ENCODE assay signal across 1 cellular context in the genomic region with DNA sequence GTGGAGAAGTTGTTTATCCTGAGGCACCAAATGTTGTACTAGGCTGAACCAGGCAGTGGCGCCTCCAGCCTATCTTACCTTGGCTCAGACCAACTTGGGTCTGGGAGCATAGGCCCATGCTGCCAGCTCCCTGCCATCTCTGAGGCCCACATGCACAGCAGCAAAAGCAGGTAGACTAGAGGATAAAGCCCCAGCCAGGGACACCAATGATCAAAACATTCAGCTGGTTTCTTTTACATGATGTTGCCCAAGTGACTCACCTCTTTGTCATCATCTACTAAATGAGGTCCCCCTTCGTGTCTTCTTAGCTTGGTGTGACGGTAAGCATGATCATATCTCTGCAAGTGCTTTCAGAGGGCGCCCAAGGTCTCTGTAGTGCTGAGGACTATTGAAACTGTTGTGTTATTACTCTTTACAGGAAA.
TF ChIP-seq lines count a peak whose summit lies in the region.

No MANE protein-coding gene starts in this region.

TF ChIP-seq in K562, 482 proteins besides CTCF, POLR2A, EP300 and RAD21 (continued from another document):
- peak; percentile 21; the same call in 1 of the 2 replicates for TF ChIP-seq HDAC2 (IDR thresholded peaks at IDR 0.05)
- peak; percentile 77 for TF ChIP-seq CTBP1 (IDR thresholded peaks at IDR 0.05; ENCODE audit: borderline replicate concordance)
- TF ChIP-seq EZH2 (IDR thresholded peaks at IDR 0.05; ENCODE audit: borderline replicate concordance, low read depth, low read length), result no peak
- TF ChIP-seq, protein P1, sequence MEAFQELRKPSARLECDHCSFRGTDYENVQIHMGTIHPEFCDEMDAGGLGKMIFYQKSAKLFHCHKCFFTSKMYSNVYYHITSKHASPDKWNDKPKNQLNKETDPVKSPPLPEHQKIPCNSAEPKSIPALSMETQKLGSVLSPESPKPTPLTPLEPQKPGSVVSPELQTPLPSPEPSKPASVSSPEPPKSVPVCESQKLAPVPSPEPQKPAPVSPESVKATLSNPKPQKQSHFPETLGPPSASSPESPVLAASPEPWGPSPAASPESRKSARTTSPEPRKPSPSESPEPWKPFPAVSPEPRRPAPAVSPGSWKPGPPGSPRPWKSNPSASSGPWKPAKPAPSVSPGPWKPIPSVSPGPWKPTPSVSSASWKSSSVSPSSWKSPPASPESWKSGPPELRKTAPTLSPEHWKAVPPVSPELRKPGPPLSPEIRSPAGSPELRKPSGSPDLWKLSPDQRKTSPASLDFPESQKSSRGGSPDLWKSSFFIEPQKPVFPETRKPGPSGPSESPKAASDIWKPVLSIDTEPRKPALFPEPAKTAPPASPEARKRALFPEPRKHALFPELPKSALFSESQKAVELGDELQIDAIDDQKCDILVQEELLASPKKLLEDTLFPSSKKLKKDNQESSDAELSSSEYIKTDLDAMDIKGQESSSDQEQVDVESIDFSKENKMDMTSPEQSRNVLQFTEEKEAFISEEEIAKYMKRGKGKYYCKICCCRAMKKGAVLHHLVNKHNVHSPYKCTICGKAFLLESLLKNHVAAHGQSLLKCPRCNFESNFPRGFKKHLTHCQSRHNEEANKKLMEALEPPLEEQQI (IDR thresholded peaks at IDR 0.05), result no peak; the same call in 1 of the 2 replicates
- peak; percentile 91 for TF ChIP-seq JUN (IDR thresholded peaks at IDR 0.05; ENCODE audit: borderline replicate concordance, low read depth, low read length)
- no peak for TF ChIP-seq JUN (CRISPR knock-in tag; IDR thresholded peaks at IDR 0.05; ENCODE audit: borderline replicate concordance)
- TF ChIP-seq ZBTB26 (CRISPR knock-in tag; IDR thresholded peaks at IDR 0.05), result no peak
- peak; percentile 98 for TF ChIP-seq FOSL1 (tag; conservative IDR thresholded peaks at IDR 0.05)
- no peak for TF ChIP-seq ATF1 (CRISPR knock-in tag; IDR thresholded peaks at IDR 0.05)
- peak; percentile 61 for TF ChIP-seq ATF1 (tag; IDR thresholded peaks at IDR 0.05)
- TF ChIP-seq, protein P2, sequence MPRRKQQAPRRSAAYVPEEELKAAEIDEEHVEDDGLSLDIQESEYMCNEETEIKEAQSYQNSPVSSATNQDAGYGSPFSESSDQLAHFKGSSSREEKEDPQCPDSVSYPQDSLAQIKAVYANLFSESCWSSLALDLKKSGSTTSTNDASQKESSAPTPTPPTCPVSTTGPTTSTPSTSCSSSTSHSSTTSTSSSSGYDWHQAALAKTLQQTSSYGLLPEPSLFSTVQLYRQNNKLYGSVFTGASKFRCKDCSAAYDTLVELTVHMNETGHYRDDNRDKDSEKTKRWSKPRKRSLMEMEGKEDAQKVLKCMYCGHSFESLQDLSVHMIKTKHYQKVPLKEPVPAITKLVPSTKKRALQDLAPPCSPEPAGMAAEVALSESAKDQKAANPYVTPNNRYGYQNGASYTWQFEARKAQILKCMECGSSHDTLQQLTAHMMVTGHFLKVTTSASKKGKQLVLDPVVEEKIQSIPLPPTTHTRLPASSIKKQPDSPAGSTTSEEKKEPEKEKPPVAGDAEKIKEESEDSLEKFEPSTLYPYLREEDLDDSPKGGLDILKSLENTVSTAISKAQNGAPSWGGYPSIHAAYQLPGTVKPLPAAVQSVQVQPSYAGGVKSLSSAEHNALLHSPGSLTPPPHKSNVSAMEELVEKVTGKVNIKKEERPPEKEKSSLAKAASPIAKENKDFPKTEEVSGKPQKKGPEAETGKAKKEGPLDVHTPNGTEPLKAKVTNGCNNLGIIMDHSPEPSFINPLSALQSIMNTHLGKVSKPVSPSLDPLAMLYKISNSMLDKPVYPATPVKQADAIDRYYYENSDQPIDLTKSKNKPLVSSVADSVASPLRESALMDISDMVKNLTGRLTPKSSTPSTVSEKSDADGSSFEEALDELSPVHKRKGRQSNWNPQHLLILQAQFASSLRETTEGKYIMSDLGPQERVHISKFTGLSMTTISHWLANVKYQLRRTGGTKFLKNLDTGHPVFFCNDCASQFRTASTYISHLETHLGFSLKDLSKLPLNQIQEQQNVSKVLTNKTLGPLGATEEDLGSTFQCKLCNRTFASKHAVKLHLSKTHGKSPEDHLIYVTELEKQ (CRISPR knock-in tag; IDR thresholded peaks at IDR 0.05), result no peak
- TF ChIP-seq CREM (IDR thresholded peaks at IDR 0.05; ENCODE audit: low read depth), result peak; percentile 84
- peak; percentile 84 for TF ChIP-seq CREB1 (IDR thresholded peaks at IDR 0.05)
- TF ChIP-seq CREB1 (CRISPR knock-in tag; IDR thresholded peaks at IDR 0.05), result peak; percentile 82
- 0 out of 2 replicates have a peak, but pooled peaks have one; percentile 30 for TF ChIP-seq NBN (IDR thresholded peaks at IDR 0.05; ENCODE audit: low read depth)
- TF ChIP-seq CEBPG (CRISPR knock-in tag; IDR thresholded peaks at IDR 0.05), result no peak
- 0 out of 4 replicates have a peak, but pooled peaks of 1 of the 2 experiments have one; percentile 9 for TF ChIP-seq CEBPG (tag; conservative IDR thresholded peaks at IDR 0.05 in 1 of 2, IDR thresholded peaks at IDR 0.05 in 1 of 2)
- no peak for TF ChIP-seq YY1 (IDR thresholded peaks at IDR 0.05; ENCODE audit: borderline replicate concordance in 1 of 3, control insufficient read depth in 1 of 3, extremely low read depth in 1 of 3, insufficient read depth in 3 of 3, insufficient read length in 1 of 3, insufficient replicate concordance in 2 of 3, low read depth in 1 of 3, low read length in 2 of 3)
- TF ChIP-seq, protein P3, sequence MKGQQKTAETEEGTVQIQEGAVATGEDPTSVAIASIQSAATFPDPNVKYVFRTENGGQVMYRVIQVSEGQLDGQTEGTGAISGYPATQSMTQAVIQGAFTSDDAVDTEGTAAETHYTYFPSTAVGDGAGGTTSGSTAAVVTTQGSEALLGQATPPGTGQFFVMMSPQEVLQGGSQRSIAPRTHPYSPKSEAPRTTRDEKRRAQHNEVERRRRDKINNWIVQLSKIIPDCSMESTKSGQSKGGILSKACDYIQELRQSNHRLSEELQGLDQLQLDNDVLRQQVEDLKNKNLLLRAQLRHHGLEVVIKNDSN (CRISPR knock-in tag; IDR thresholded peaks at IDR 0.05), result no peak
- peak; percentile 20 for TF ChIP-seq CCNT2 (IDR thresholded peaks at IDR 0.05; ENCODE audit: borderline replicate concordance, extremely low read depth, insufficient read length, low read depth, low read length)
- TF ChIP-seq SMC3 (conservative IDR thresholded peaks at IDR 0.05; ENCODE audit: insufficient read depth, low read depth, low read length), result peak; percentile 36; the same call in 1 of the 2 replicates
- TF ChIP-seq ESRRA (IDR thresholded peaks at IDR 0.05; ENCODE audit: borderline replicate concordance, low read depth), result peak; percentile 57
- TF ChIP-seq L3MBTL2 (IDR thresholded peaks at IDR 0.05), result peak; percentile 39; the same call in 1 of the 2 replicates
